ENCODE assay signal across 21 cellular contexts in genomic region chr7:71244023-71244422, GRCh38.
"Had no signal": no experiment of that assay in that cellular context is flagged by ENCODE, and none has a peak within 500 bp of the region (broad histone marks: within the 10 kb centered on the region; RNA-seq: fewer than 3 reads in every experiment).

No MANE protein-coding gene starts in this region.

- H3K4me3 ChIP-seq: gastrocnemius medialis, hepatocyte, smooth muscle cell, upper lobe of left lung had no signal

- H3K79me2 ChIP-seq: hepatocyte had no signal

- H2AFZ ChIP-seq: hepatocyte had no signal

- H3K9me2 ChIP-seq: SK-N-SH had no signal

- DNase-seq: activated CD4-positive, alpha-beta T cell treated with anti-CD3 and anti-CD28 coated beads, Interleukin-2, amount 50 U/mL, for 1 hour; activated naive CD4-positive, alpha-beta T cell treated with Interleukin-2 at 50 U/mL for 16 hours; activated naive CD8-positive, alpha-beta T cell treated with anti-CD3 and anti-CD28 coated beads, Interleukin-2, amount 50 U/mL, for 24 hours; activated T-cell treated with anti-CD3 and anti-CD28 coated beads for 4 hours; central memory CD4-positive, alpha-beta T cell; effector memory CD8-positive, alpha-beta T cell; gastrocnemius medialis; kidney; occipital lobe; SK-N-SH; stimulated activated CD4-positive, alpha-beta T cell treated with anti-CD3 and anti-CD28 coated beads, Interleukin-4, amount 100 ng/mL, for 4 hours; stimulated activated CD8-positive, alpha-beta memory T cell treated with anti-CD3 and anti-CD28 coated beads, Interleukin-4, amount 100 ng/mL, for 48 hours; stimulated activated naive CD4-positive, alpha-beta T cell treated with Interleukin-2 at 50 U/mL for 16 hours; T-cell; T-helper 9 cell; upper lobe of left lung had no signal

- H3K27ac ChIP-seq: epithelial cell of prostate, gastrocnemius medialis, hepatocyte, upper lobe of left lung had no signal

- H3K9me3 ChIP-seq: gastrocnemius medialis, upper lobe of left lung had no signal

- H3K4me2 ChIP-seq: hepatocyte, SK-N-SH, smooth muscle cell had no signal

- H3K4me1 ChIP-seq: upper lobe of left lung had no signal

- H3K36me3 ChIP-seq: gastrocnemius medialis, upper lobe of left lung had no signal

- H3K27me3 ChIP-seq: gastrocnemius medialis, hepatocyte, upper lobe of left lung had no signal

- ATAC-seq: activated CD4-positive, CD25-positive, alpha-beta regulatory T cell treated with anti-CD3 and anti-CD28 coated beads, Interleukin-2, amount 50 U/mL, for 24 hours; activated naive CD8-positive, alpha-beta T cell treated with anti-CD3 and anti-CD28 coated beads, Interleukin-2, amount 50 U/mL, for 24 hours; activated T-helper 17 cell treated with anti-CD3 and anti-CD28 coated beads, Interleukin-2, amount 50 U/mL, for 72 hours; effector memory CD8-positive, alpha-beta T cell; T-cell had no signal

- H3K9ac ChIP-seq: SK-N-SH had no signal
